In the genomic region with DNA sequence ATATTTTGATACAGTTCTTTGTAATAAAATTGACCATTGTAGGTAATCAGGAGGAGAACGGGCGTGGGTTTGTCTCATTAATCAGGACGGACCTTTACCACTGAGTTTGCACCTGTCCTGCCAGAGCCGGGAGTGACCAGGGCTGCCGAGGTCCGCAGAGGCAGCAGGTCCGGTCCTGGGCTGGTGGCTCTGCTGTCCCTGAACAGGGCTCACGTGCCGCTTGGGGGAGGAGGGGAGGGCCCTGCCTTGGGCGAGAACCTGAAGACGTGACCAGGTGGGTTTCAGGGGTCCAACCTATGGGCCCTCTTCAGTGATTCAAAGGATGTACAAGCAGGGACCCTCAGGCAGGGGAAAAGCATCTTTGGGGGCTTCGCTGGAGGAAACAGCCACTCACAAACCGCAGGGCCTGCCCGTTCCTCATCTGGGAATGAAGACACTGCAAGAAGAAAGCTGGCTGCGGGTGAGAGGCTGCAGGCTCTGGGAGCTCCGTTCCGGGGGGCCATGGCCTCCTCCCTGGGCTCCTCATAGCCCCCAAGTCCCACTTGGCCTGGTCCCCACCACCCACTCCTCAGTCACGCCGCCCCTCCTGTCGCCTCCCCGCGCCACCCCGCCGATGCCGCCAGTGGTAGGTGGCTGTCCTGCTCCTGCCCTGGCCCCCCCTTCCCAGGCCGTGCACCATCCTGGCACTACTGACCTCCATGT, we compare ENCODE assay signal across 21 cellular contexts. TPM values are rescaled to one million over a fixed set of nuclear protein-coding genes. Genes with fewer than 3 reads are reported as not detected.
DNase-seq lines count a peak whose midpoint lies in the region; ATAC-seq and TF ChIP-seq lines count a peak whose summit lies in the region.
"Had no signal": no experiment of that assay in that cellular context is flagged by ENCODE, and none has a peak within 500 bp of the region (broad histone marks: within the 10 kb centered on the region; RNA-seq: fewer than 3 reads in every experiment).

No MANE protein-coding gene starts in this region.

- no peak overlapping the region for H3K4me3 Mint-ChIP-seq in activated CD8-positive, alpha-beta memory T cell treated with anti-CD3 and anti-CD28 coated beads, Interleukin-2, amount 10 ng/mL, durations not matched to agents 7 days and 5 days
- peak overlapping the region; percentile 63 for H3K4me3 Mint-ChIP-seq in CD4-positive, alpha-beta T cell
- H3K4me3 Mint-ChIP-seq in activated CD8-positive, alpha-beta T cell treated with anti-CD3 and anti-CD28 coated beads for 36 hours: peak overlapping the region; percentile 16
- peak overlapping the region in 6 of 10 donors; percentile 3 to 79 (median 44) for H3K4me3 Mint-ChIP-seq in naive thymus-derived CD8-positive, alpha-beta T cell

- POLR2A ChIA-PET in CD4-positive, alpha-beta T cell (lab: Charles Lee): no interaction called here
- POLR2A ChIA-PET in activated CD8-positive, alpha-beta T cell treated with anti-CD3 and anti-CD28 coated beads for 36 hours (lab: Charles Lee): interaction anchor here (0.8 kb wide), 1 partner anchor 40 kb away, joined by 3 read pairs; no protein-coding TSS in a partner anchor
- POLR2A ChIA-PET in naive thymus-derived CD8-positive, alpha-beta T cell (lab: Charles Lee): interaction anchor here (0.9 kb wide), 1 partner anchor 66 kb away, joined by 3 read pairs; no protein-coding TSS in a partner anchor

- peaks cover 2% of the 10 kb centered on the region for H3K36me3 Mint-ChIP-seq in activated CD8-positive, alpha-beta memory T cell treated with anti-CD3 and anti-CD28 coated beads, Interleukin-2, amount 10 ng/mL, durations not matched to agents 7 days and 5 days
- peaks cover 7% of the 10 kb centered on the region for H3K36me3 Mint-ChIP-seq in CD4-positive, alpha-beta T cell (ENCODE audit: low read depth)
- H3K36me3 Mint-ChIP-seq in activated CD8-positive, alpha-beta T cell treated with anti-CD3 and anti-CD28 coated beads for 36 hours (ENCODE audit: low read depth): peaks cover 30% of the 10 kb centered on the region
- peaks cover 0 to 2% (median 0%) of the 10 kb centered on the region in 3 donors for H3K36me3 Mint-ChIP-seq in naive thymus-derived CD8-positive, alpha-beta T cell

- peak overlapping the region; percentile 27 for H3K27ac Mint-ChIP-seq in activated CD8-positive, alpha-beta memory T cell treated with anti-CD3 and anti-CD28 coated beads, Interleukin-2, amount 10 ng/mL, durations not matched to agents 7 days and 5 days
- peak overlapping the region; percentile 82 for H3K27ac Mint-ChIP-seq in CD4-positive, alpha-beta T cell
- H3K27ac Mint-ChIP-seq in activated CD8-positive, alpha-beta T cell treated with anti-CD3 and anti-CD28 coated beads for 36 hours: peak overlapping the region; percentile 78
- peak overlapping the region; percentile 44 to 98 (median 88) for H3K27ac Mint-ChIP-seq in naive thymus-derived CD8-positive, alpha-beta T cell

- H3K27me3 ChIP-seq in CD4-positive, alpha-beta T cell (ENCODE audit: control insufficient read depth, insufficient read depth, low read length): no peaks in the 10 kb centered on the region
- H3K27me3 ChIP-seq: hepatocyte had no signal

- CTCF ChIA-PET in activated CD8-positive, alpha-beta memory T cell treated with anti-CD3 and anti-CD28 coated beads, Interleukin-2, amount 10 ng/mL, durations not matched to agents 7 days and 5 days (lab: Charles Lee): interaction anchor here (1.0 to 3.5 kb wide), 4 partner anchors 66 to 160 kb away, joined by 3 to 34 read pairs (median 3); no protein-coding TSS in a partner anchor
- CTCF ChIA-PET in CD4-positive, alpha-beta T cell (lab: Charles Lee): interaction anchor here (1.4 kb wide), 1 partner anchor 103 kb away, joined by 5 read pairs; no protein-coding TSS in a partner anchor
- CTCF ChIA-PET in activated CD8-positive, alpha-beta T cell treated with anti-CD3 and anti-CD28 coated beads for 36 hours (lab: Charles Lee): interaction anchor here (3.6 kb wide), 1 partner anchor 103 kb away, joined by 34 read pairs; no protein-coding TSS in a partner anchor

- peaks cover 38% of the 10 kb centered on the region for H3K4me1 Mint-ChIP-seq in activated CD8-positive, alpha-beta memory T cell treated with anti-CD3 and anti-CD28 coated beads, Interleukin-2, amount 10 ng/mL, durations not matched to agents 7 days and 5 days
- peaks cover 44% of the 10 kb centered on the region for H3K4me1 Mint-ChIP-seq in CD4-positive, alpha-beta T cell (ENCODE audit: low read depth)
- H3K4me1 Mint-ChIP-seq in activated CD8-positive, alpha-beta T cell treated with anti-CD3 and anti-CD28 coated beads for 36 hours (ENCODE audit: low read depth): peaks cover 45% of the 10 kb centered on the region
- H3K4me1 Mint-ChIP-seq in naive thymus-derived CD8-positive, alpha-beta T cell: peaks cover 15 to 51% (median 42%) of the 10 kb centered on the region in 4 donors

- intact Hi-C loops in CD4-positive, alpha-beta T cell (cut with DNase I, micrococcal nuclease): loop anchor here (5.0 to 10.0 kb wide), 4 partner anchors 35 to 280 kb away; partner anchors contain the start of gene PIM3 (in 1 of the 2)
- intact Hi-C loops in activated CD8-positive, alpha-beta T cell treated with anti-CD3 and anti-CD28 coated beads for 36 hours (cut with micrococcal nuclease): loop anchor here (10.0 kb wide), 1 partner anchor 163 kb away; no protein-coding TSS in a partner anchor

- H3K27ac ChIP-seq in CD4-positive, alpha-beta T cell (ENCODE audit: low read depth, low read length): no peak overlapping the region
- H3K27ac ChIP-seq: foreskin keratinocyte, hepatocyte, right atrium auricular region, VCaP had no signal

- H3K9me3 ChIP-seq in CD4-positive, alpha-beta T cell (ENCODE audit: control insufficient read depth, low read length): no peaks in the 10 kb centered on the region
- H3K9me3 ChIP-seq: right atrium auricular region had no signal

- no peak for TF ChIP-seq CTCF in CD4-positive, alpha-beta T cell (IDR thresholded peaks at IDR 0.05)
- no peak for TF ChIP-seq CTCF in activated CD8-positive, alpha-beta T cell treated with anti-CD3 and anti-CD28 coated beads for 36 hours (IDR thresholded peaks at IDR 0.05)

- no peaks in the 10 kb centered on the region for H3K9me3 Mint-ChIP-seq in activated CD8-positive, alpha-beta memory T cell treated with anti-CD3 and anti-CD28 coated beads, Interleukin-2, amount 10 ng/mL, durations not matched to agents 7 days and 5 days (ENCODE audit: low read depth)
- no peaks in the 10 kb centered on the region for H3K9me3 Mint-ChIP-seq in CD4-positive, alpha-beta T cell
- no peaks in the 10 kb centered on the region for H3K9me3 Mint-ChIP-seq in activated CD8-positive, alpha-beta T cell treated with anti-CD3 and anti-CD28 coated beads for 36 hours
- H3K9me3 Mint-ChIP-seq in naive thymus-derived CD8-positive, alpha-beta T cell: no peaks in the 10 kb centered on the region

- no peak for ATAC-seq in activated CD8-positive, alpha-beta memory T cell treated with anti-CD3 and anti-CD28 coated beads, Interleukin-2, amount 10 ng/mL, durations not matched to agents 7 days and 5 days
- no peak for ATAC-seq in CD4-positive, alpha-beta T cell (ENCODE audit: poor library complexity)
- ATAC-seq in activated CD8-positive, alpha-beta T cell treated with anti-CD3 and anti-CD28 coated beads for 36 hours: no peak
- no peak for ATAC-seq in naive thymus-derived CD8-positive, alpha-beta T cell
- no peak for ATAC-seq in GM19328 (IDR thresholded peaks at IDR 0.05; ENCODE audit: unreplicated experiment)
- ATAC-seq: foreskin keratinocyte had no signal

- H3K27me3 Mint-ChIP-seq in activated CD8-positive, alpha-beta memory T cell treated with anti-CD3 and anti-CD28 coated beads, Interleukin-2, amount 10 ng/mL, durations not matched to agents 7 days and 5 days: no peaks in the 10 kb centered on the region
- no peaks in the 10 kb centered on the region for H3K27me3 Mint-ChIP-seq in CD4-positive, alpha-beta T cell
- no peaks in the 10 kb centered on the region for H3K27me3 Mint-ChIP-seq in activated CD8-positive, alpha-beta T cell treated with anti-CD3 and anti-CD28 coated beads for 36 hours
- no peaks in the 10 kb centered on the region for H3K27me3 Mint-ChIP-seq in naive thymus-derived CD8-positive, alpha-beta T cell

- no peak for DNase-seq in activated CD8-positive, alpha-beta memory T cell treated with anti-CD3 and anti-CD28 coated beads, Interleukin-2, amount 10 ng/mL, durations not matched to agents 7 days and 5 days
- DNase-seq in activated CD8-positive, alpha-beta memory T cell treated with anti-CD3 and anti-CD28 coated beads, Interleukin-2, amount 50 U/mL, for 4 hours: no peak
- no peak for DNase-seq in CD4-positive, alpha-beta T cell
- no peak for DNase-seq in activated CD8-positive, alpha-beta T cell treated with anti-CD3 and anti-CD28 coated beads for 36 hours
- no peak for DNase-seq in naive thymus-derived CD8-positive, alpha-beta T cell
- no peak for DNase-seq in HuH-7.5 (ENCODE audit: low spot score)
- no peak for DNase-seq in stimulated activated naive CD4-positive, alpha-beta T cell (lab: John Stamatoyannopoulos, UW)
- DNase-seq: activated effector memory CD4-positive, alpha-beta T cell treated with anti-CD3 and anti-CD28 coated beads, Interleukin-2, amount 50 U/mL, for 16 hours; cerebellar nuclear complex; DMS79; erythroblast; foreskin keratinocyte; Karpas-422; NCI-H1694 treated with DMSO at 0.1 percent for 48 hours; NCI-H748 treated with DMSO at 0.1 percent for 48 hours; OCI-M1; SHP77 had no signal

RNA-seq across cellular contexts. Expression of gene CRELD2, which starts 9.2 kb away (rescaled TPM):
- 10 to 100 TPM; 43.9 to 51.2 TPM for total RNA-seq in activated CD8-positive, alpha-beta memory T cell treated with anti-CD3 and anti-CD28 coated beads, Interleukin-2, amount 10 ng/mL, durations not matched to agents 7 days and 5 days
- total RNA-seq in CD4-positive, alpha-beta T cell: 10 to 100 TPM; 21.2 to 23.3 TPM
- total RNA-seq in activated CD8-positive, alpha-beta T cell treated with anti-CD3 and anti-CD28 coated beads for 36 hours: 10 to 100 TPM; 26.1 to 28.2 TPM
- 10 to 100 TPM; 22.1 to 28.0 TPM for total RNA-seq in naive thymus-derived CD8-positive, alpha-beta T cell
- 10 to 100 TPM; 35.8 to 43.6 (median 37.0) TPM for polyA plus RNA-seq in naive thymus-derived CD8-positive, alpha-beta T cell

RNA-seq across cellular contexts. Expression of gene ALG12, which starts 9.4 kb away (rescaled TPM):
- total RNA-seq in activated CD8-positive, alpha-beta memory T cell treated with anti-CD3 and anti-CD28 coated beads, Interleukin-2, amount 10 ng/mL, durations not matched to agents 7 days and 5 days: 10 to 100 TPM; 16.8 to 18.8 TPM
- total RNA-seq in CD4-positive, alpha-beta T cell: 10 to 100 TPM; 13.5 to 14.6 TPM
- total RNA-seq in activated CD8-positive, alpha-beta T cell treated with anti-CD3 and anti-CD28 coated beads for 36 hours: 10 to 100 TPM; 10.7 to 12.0 TPM
- total RNA-seq in naive thymus-derived CD8-positive, alpha-beta T cell: 10 to 100 TPM; 20.3 to 23.6 TPM
- polyA plus RNA-seq in naive thymus-derived CD8-positive, alpha-beta T cell: 10 to 100 TPM; 10.8 to 17.0 (median 16.9) TPM

RNA-seq across cellular contexts. Expression of gene PIM3, which starts 32.9 kb away (rescaled TPM):
- 10 to 100 TPM; 53.4 to 79.7 TPM for total RNA-seq in activated CD8-positive, alpha-beta memory T cell treated with anti-CD3 and anti-CD28 coated beads, Interleukin-2, amount 10 ng/mL, durations not matched to agents 7 days and 5 days
- total RNA-seq in CD4-positive, alpha-beta T cell: 100 to 1,000 TPM; 224 to 230 TPM
- total RNA-seq in activated CD8-positive, alpha-beta T cell treated with anti-CD3 and anti-CD28 coated beads for 36 hours: 100 to 1,000 TPM; 146 to 158 TPM
- 10 to 100 TPM; 42.0 to 44.0 TPM for total RNA-seq in naive thymus-derived CD8-positive, alpha-beta T cell
- polyA plus RNA-seq in naive thymus-derived CD8-positive, alpha-beta T cell: 10 to 100 TPM; 12.4 to 26.0 (median 13.6) TPM

Comparison
In these comparisons a context has a peak if more than half of its experiments do, and no peak if none do; other contexts are left out.
1. H3K27ac Mint-ChIP-seq: peak in every context shown above with its lines; median percentile 88 in naive thymus-derived CD8-positive, alpha-beta T cell; 82 in CD4-positive, alpha-beta T cell; 78 in activated CD8-positive, alpha-beta T cell treated with anti-CD3 and anti-CD28 coated beads for 36 hours; 27 in activated CD8-positive, alpha-beta memory T cell treated with anti-CD3 and anti-CD28 coated beads, Interleukin-2, amount 10 ng/mL, durations not matched to agents 7 days and 5 days.